Comparison of ENCODE assay signal across 12 cellular contexts in genomic region chr11:35178862-35179261, GRCh38. TPM values are rescaled to one million over a fixed set of nuclear protein-coding genes. Genes with fewer than 3 reads are reported as not detected.
DNase-seq lines count a peak whose midpoint lies in the region; ATAC-seq, FAIRE-seq and TF ChIP-seq lines count a peak whose summit lies in the region.
"Had no signal": no experiment of that assay in that cellular context is flagged by ENCODE, and none has a peak within 500 bp of the region (broad histone marks: within the 10 kb centered on the region; RNA-seq: fewer than 3 reads in every experiment).

No MANE protein-coding gene starts in this region.

- H3K4me2 ChIP-seq in PC-3 (ENCODE audit: low read length) (peak overlapping the region; percentile 46; the same call in 1 of the 2 replicates), astrocyte (ENCODE audit: low read length) (peak overlapping the region; percentile 47), neural progenitor cell (no peak overlapping the region)

- FAIRE-seq in astrocyte (lab: Jason Lieb, UNC), result no peak
- FAIRE-seq: G401.6 had no signal

- H2AFZ ChIP-seq in PC-3 (ENCODE audit: low read length), result no peak overlapping the region
- no peak overlapping the region for H2AFZ ChIP-seq in astrocyte (ENCODE audit: low read depth, low read length)
- no peak overlapping the region for H2AFZ ChIP-seq in neural progenitor cell (replicated peaks)

- H3K4me1 Mint-ChIP-seq in Calu3 (ENCODE audit: low read depth, unreplicated experiment), result peaks cover 60% of the 10 kb centered on the region
- H3K4me1 Mint-ChIP-seq in astrocyte (ENCODE audit: low read depth, unreplicated experiment), result peaks cover 31% of the 10 kb centered on the region
- H3K4me1 Mint-ChIP-seq in neural progenitor cell, result peaks cover 57% of the 10 kb centered on the region

- ATAC-seq in PC-3, result peak; percentile 29
- ATAC-seq: left ventricle myocardium superior had no signal

- H3K27ac ChIP-seq in PC-3 (ENCODE audit: low read length) (peak overlapping the region; percentile 66), astrocyte (ENCODE audit: low read depth, low read length) (peak overlapping the region; percentile 78), neural progenitor cell (no peak overlapping the region), ascending aorta (no peak overlapping the region)
- H3K27ac ChIP-seq: right lobe of liver had no signal

- H4K20me1 ChIP-seq in PC-3 (ENCODE audit: low read length) (peaks cover 28% of the 10 kb centered on the region), astrocyte (ENCODE audit: insufficient read depth, low read length) (peaks cover 42% of the 10 kb centered on the region), neural progenitor cell (ENCODE audit: low read depth) (no peaks in the 10 kb centered on the region)

- no peaks in the 10 kb centered on the region for H3K27me3 Mint-ChIP-seq in Calu3 (ENCODE audit: unreplicated experiment)
- H3K27me3 Mint-ChIP-seq in astrocyte (ENCODE audit: low read depth, unreplicated experiment), result no peaks in the 10 kb centered on the region
- H3K27me3 Mint-ChIP-seq in neural progenitor cell (ENCODE audit: insufficient read depth, low read depth), result no peaks in the 10 kb centered on the region

- H3K4me3 ChIP-seq in PC-3 (ENCODE audit: low read length) (no peak overlapping the region), astrocyte (ENCODE audit: insufficient read depth, low read depth, low read length) (no peak overlapping the region), neural progenitor cell (no peak overlapping the region), ascending aorta (no peak overlapping the region)
- H3K4me3 ChIP-seq: right lobe of liver had no signal

- H3K9me3 Mint-ChIP-seq in Calu3 (ENCODE audit: low read depth, unreplicated experiment) (no peaks in the 10 kb centered on the region), astrocyte (ENCODE audit: unreplicated experiment) (no peaks in the 10 kb centered on the region), neural progenitor cell (no peaks in the 10 kb centered on the region)

- H3F3A ChIP-seq in PC-3 (ENCODE audit: low read length, unreplicated experiment) (peaks cover 4% of the 10 kb centered on the region), neural progenitor cell (ENCODE audit: low read depth) (no peaks in the 10 kb centered on the region)

- H3K9me2 ChIP-seq in PC-3 (replicated peaks; ENCODE audit: low read length), result no peaks in the 10 kb centered on the region

- H3K36me3 ChIP-seq in PC-3 (ENCODE audit: low read depth, low read length) (peaks cover 65% of the 10 kb centered on the region), astrocyte (ENCODE audit: insufficient read depth, low read length) (peaks cover 59% of the 10 kb centered on the region), neural progenitor cell (no peaks in the 10 kb centered on the region), ascending aorta (peaks cover 29 to 48% of the 10 kb centered on the region in 2 donors)
- H3K36me3 ChIP-seq: right lobe of liver had no signal

- H3K9ac ChIP-seq in PC-3 (ENCODE audit: low read length) (no peak overlapping the region), astrocyte (ENCODE audit: low read length) (peak overlapping the region; percentile 51), neural progenitor cell (no peak overlapping the region)

- no peaks in the 10 kb centered on the region for H3K9me3 ChIP-seq in PC-3 (ENCODE audit: low read length)
- no peaks in the 10 kb centered on the region for H3K9me3 ChIP-seq in astrocyte (ENCODE audit: insufficient read depth, low read depth, low read length)
- H3K9me3 ChIP-seq in neural progenitor cell (ENCODE audit: low read depth), result no peaks in the 10 kb centered on the region
- H3K9me3 ChIP-seq in ascending aorta, result no peaks in the 10 kb centered on the region
- H3K9me3 ChIP-seq: right lobe of liver had no signal

- H3K27ac Mint-ChIP-seq in Calu3 (ENCODE audit: unreplicated experiment), result peak overlapping the region; percentile 89
- H3K27ac Mint-ChIP-seq in astrocyte (ENCODE audit: unreplicated experiment), result no peak overlapping the region
- peak overlapping the region; percentile 15 for H3K27ac Mint-ChIP-seq in neural progenitor cell

- H3K36me3 Mint-ChIP-seq in Calu3 (ENCODE audit: insufficient read depth, unreplicated experiment), result peaks cover 85% of the 10 kb centered on the region
- H3K36me3 Mint-ChIP-seq in astrocyte (ENCODE audit: low read depth, unreplicated experiment), result no peaks in the 10 kb centered on the region
- H3K36me3 Mint-ChIP-seq in neural progenitor cell, result no peaks in the 10 kb centered on the region

- CTCF ChIA-PET in Calu3 (lab: Charles Lee) (interaction anchor here (0.6 to 1.1 kb wide), 2 partner anchors 16 to 185 kb away, joined by 3 read pairs; no protein-coding TSS in a partner anchor), PC-3 (lab: Charles Lee) (interaction anchor here (0.6 kb wide), 2 partner anchors 12 to 173 kb away, joined by 3 read pairs; no protein-coding TSS in a partner anchor)

- H3K27me3 ChIP-seq in PC-3 (ENCODE audit: low read length) (no peaks in the 10 kb centered on the region), astrocyte (ENCODE audit: insufficient read depth, low read length) (no peaks in the 10 kb centered on the region), neural progenitor cell (no peaks in the 10 kb centered on the region), ascending aorta (no peaks in the 10 kb centered on the region)
- H3K27me3 ChIP-seq: right lobe of liver had no signal

- BruUV-seq in Calu3 (replicated peaks; lab: Mats Ljungman, UMichigan) (no TSS peak), PC-3 (replicated peaks; lab: Mats Ljungman, UMichigan) (no TSS peak)

- TF ChIP-seq CTCF in Calu3 (IDR thresholded peaks at IDR 0.05; ENCODE audit: unreplicated experiment), result no peak
- no peak for TF ChIP-seq CTCF in PC-3 (conservative IDR thresholded peaks at IDR 0.05; ENCODE audit: low read depth, low read length)
- TF ChIP-seq CTCF in astrocyte (IDR thresholded peaks at IDR 0.05; ENCODE audit: insufficient read depth, low read depth, low read length), result no peak
- no peak for TF ChIP-seq CTCF in neural progenitor cell (IDR thresholded peaks at IDR 0.05)
- no peak for TF ChIP-seq CTCF in ascending aorta (IDR thresholded peaks at IDR 0.05)

- H3K79me2 ChIP-seq in PC-3 (ENCODE audit: low read length), result peaks cover 83% of the 10 kb centered on the region
- H3K79me2 ChIP-seq in astrocyte (ENCODE audit: insufficient read depth, low read length), result peaks cover 88% of the 10 kb centered on the region
- H3K79me2 ChIP-seq in neural progenitor cell (ENCODE audit: low read depth), result no peaks in the 10 kb centered on the region

- peaks cover 62% of the 10 kb centered on the region for H3K4me1 ChIP-seq in PC-3 (ENCODE audit: insufficient read depth, low read length)
- peaks cover 51% of the 10 kb centered on the region for H3K4me1 ChIP-seq in astrocyte (ENCODE audit: insufficient read depth, low read length)
- H3K4me1 ChIP-seq in neural progenitor cell, result peaks cover 30% of the 10 kb centered on the region
- H3K4me1 ChIP-seq in ascending aorta, result peaks cover 6 to 43% of the 10 kb centered on the region in 2 donors

- DNase-seq in Calu3 (peak; percentile 19), PC-3 (peak; percentile 79), astrocyte (ENCODE audit: low read depth) (no peak), neural progenitor cell (ENCODE audit: low spot score) (no peak), NCI-H146 (lab: John Stamatoyannopoulos, UW) (no peak), SW480 (ENCODE audit: low spot score) (no peak), ascending aorta (ENCODE audit: low spot score in 2 of 2) (no peak), RPMI8226 (no peak)
- DNase-seq: left ventricle myocardium superior, NCI-H2227 treated with DMSO at 0.1 percent for 48 hours, right lobe of liver had no signal

- H3K4me3 Mint-ChIP-seq in Calu3 (ENCODE audit: low read depth, unreplicated experiment) (no peak overlapping the region), astrocyte (ENCODE audit: unreplicated experiment) (no peak overlapping the region), neural progenitor cell (no peak overlapping the region)

- intact Hi-C loops in Calu3 (cut with micrococcal nuclease; ENCODE audit: unreplicated experiment), result no loop called here
- intact Hi-C loops in PC-3 (cut with micrococcal nuclease), result no loop called here
- intact Hi-C loops in ascending aorta (cut with DNase I), result loop anchor here (2.0 kb wide), 1 partner anchor 36 kb away; no protein-coding TSS in a partner anchor

- POLR2A ChIA-PET in PC-3 (lab: Charles Lee; ENCODE audit: unreplicated experiment), result interaction anchor here (0.6 to 0.8 kb wide), 3 partner anchors 169 to 659 kb away, joined by 3 to 7 read pairs (median 3); no protein-coding TSS in a partner anchor

RNA-seq across cellular contexts. Expression of gene CD44, which starts 39.9 kb away (rescaled TPM):
- total RNA-seq in Calu3 (2022) (1,189 and 1,365 TPM in 2 replicates), PC-3 (2014; rRNA removed) (181 and 241 TPM in 2 replicates), astrocyte (148 and 154 TPM in 2 replicates), neural progenitor cell (ENCODE audit: low replicate concordance) (1.4 and 1.7 TPM in 2 replicates), ascending aorta (188 TPM)

Comparison
In these comparisons a context has a peak if more than half of its experiments do, and no peak if none do; other contexts are left out.
1. DNase-seq: peak in Calu3 (single experiment) and PC-3 (single experiment); none in astrocyte (single experiment), neural progenitor cell (single experiment), NCI-H146 (single experiment), SW480 (single experiment), ascending aorta (0 of 2) and RPMI8226 (single experiment).
2. H3K27ac ChIP-seq: peak in PC-3 (single experiment) and astrocyte (single experiment); none in neural progenitor cell (single experiment) and ascending aorta (0 of 2).
3. RNA of gene CD44, which starts 39.9 kb away (total RNA-seq): 1,189 to 1,365 TPM in Calu3, 188 TPM in ascending aorta (single experiment), 181 to 241 TPM in PC-3 and 148 to 154 TPM in astrocyte; 1.4 to 1.7 TPM in neural progenitor cell; every median in the first group is over 10 times any median in the second.